ENCODE assay signal across 1 cellular context in genomic region chr10:110226926-110227641, GRCh38.
TF ChIP-seq lines count a peak whose summit lies in the region.

No MANE protein-coding gene starts in this region.

TF ChIP-seq in K562, 482 proteins besides CTCF, POLR2A, EP300 and RAD21 (continued from another document and continues in another):
- TF ChIP-seq GMEB1 (CRISPR knock-in tag; IDR thresholded peaks at IDR 0.05) = peak; percentile 54; the same call in 1 of the 2 replicates
- TF ChIP-seq ZNF592 (IDR thresholded peaks at IDR 0.05) = no peak
- no peak for TF ChIP-seq CBX2 (IDR thresholded peaks at IDR 0.05; ENCODE audit: insufficient read depth, low read length, poor library complexity, severe bottlenecking)
- TF ChIP-seq SRSF9 (IDR thresholded peaks at IDR 0.05; ENCODE audit: borderline replicate concordance, low read depth, low read length) = no peak
- no peak for TF ChIP-seq ESRRB (CRISPR knock-in tag; IDR thresholded peaks at IDR 0.05; ENCODE audit: borderline replicate concordance)
- no peak for TF ChIP-seq EWSR1 (IDR thresholded peaks at IDR 0.05; ENCODE audit: borderline replicate concordance, low read depth, partially characterized antibody)
- no peak for TF ChIP-seq EHMT2 (IDR thresholded peaks at IDR 0.05)
- peak; percentile 93 for TF ChIP-seq SAFB (IDR thresholded peaks at IDR 0.05; ENCODE audit: borderline replicate concordance, low read depth, low read length)
- no peak for TF ChIP-seq PHB2 (IDR thresholded peaks at IDR 0.05; ENCODE audit: low read depth)
- TF ChIP-seq ZNF76 (CRISPR knock-in tag; IDR thresholded peaks at IDR 0.05; ENCODE audit: borderline replicate concordance) = no peak
- peak; percentile 59 to 85 for TF ChIP-seq MNT (conservative IDR thresholded peaks at IDR 0.05)
- no peak for TF ChIP-seq E2F8 (IDR thresholded peaks at IDR 0.05; ENCODE audit: low read depth, partially characterized antibody)
- TF ChIP-seq MAX (CRISPR knock-in tag; IDR thresholded peaks at IDR 0.05) = peak; percentile 78
- peak; percentile 64 to 68 for TF ChIP-seq NRF1 (conservative IDR thresholded peaks at IDR 0.05 in 1 of 2, IDR thresholded peaks at IDR 0.05 in 1 of 2)
- TF ChIP-seq NKRF (IDR thresholded peaks at IDR 0.05; ENCODE audit: borderline replicate concordance) = peak; percentile 69
- no peak for TF ChIP-seq ZFP1 (CRISPR knock-in tag; IDR thresholded peaks at IDR 0.05)
- no peak for TF ChIP-seq BCOR (IDR thresholded peaks at IDR 0.05)
- TF ChIP-seq SNIP1 (IDR thresholded peaks at IDR 0.05; ENCODE audit: low read depth) = no peak
- no peak for TF ChIP-seq FOXJ3 (CRISPR knock-in tag; IDR thresholded peaks at IDR 0.05)
- no peak for TF ChIP-seq ZNF436 (CRISPR knock-in tag; IDR thresholded peaks at IDR 0.05)
- TF ChIP-seq STAG1 (CRISPR knock-in tag; IDR thresholded peaks at IDR 0.05; ENCODE audit: borderline replicate concordance) = no peak
- TF ChIP-seq ZNF785 (CRISPR knock-in tag; IDR thresholded peaks at IDR 0.05) = no peak
- TF ChIP-seq DLX4 (CRISPR knock-in tag; IDR thresholded peaks at IDR 0.05) = no peak
- TF ChIP-seq FOXK1 (CRISPR knock-in tag; IDR thresholded peaks at IDR 0.05; ENCODE audit: borderline replicate concordance) = no peak
- TF ChIP-seq FOXP1 (CRISPR knock-in tag; IDR thresholded peaks at IDR 0.05) = no peak
- TF ChIP-seq ZBED1 (IDR thresholded peaks at IDR 0.05) = no peak
- TF ChIP-seq MED1 (CRISPR knock-in tag; IDR thresholded peaks at IDR 0.05; ENCODE audit: borderline replicate concordance) = no peak
- no peak for TF ChIP-seq SAFB2 (IDR thresholded peaks at IDR 0.05; ENCODE audit: borderline replicate concordance, low read depth, low read length, severe bottlenecking)
- TF ChIP-seq EGR1 (conservative IDR thresholded peaks at IDR 0.05) = peak; percentile 62
- no peak for TF ChIP-seq HDAC6 (IDR thresholded peaks at IDR 0.05; ENCODE audit: low read depth, low read length)
- peak; percentile 61 to 65 for TF ChIP-seq MAZ (CRISPR knock-in tag; conservative IDR thresholded peaks at IDR 0.05 in 1 of 2, IDR thresholded peaks at IDR 0.05 in 1 of 2)
- TF ChIP-seq ETS2 (tag; IDR thresholded peaks at IDR 0.05; ENCODE audit: borderline replicate concordance, poor library complexity, severe bottlenecking) = no peak
- TF ChIP-seq U2AF2 (optimal IDR thresholded peaks at IDR 0.05; ENCODE audit: low read depth, low read length) = no peak
- 0 out of 4 replicates have a peak, but pooled peaks of 1 of the 2 experiments have one; percentile 36 for TF ChIP-seq TEAD1 (CRISPR knock-in tag; IDR thresholded peaks at IDR 0.05)
- TF ChIP-seq SP1 (CRISPR knock-in tag; IDR thresholded peaks at IDR 0.05) = peak; percentile 81
- no peak for TF ChIP-seq MYBL2 (IDR thresholded peaks at IDR 0.05; ENCODE audit: low read depth)
- TF ChIP-seq MYBL2 (CRISPR knock-in tag; IDR thresholded peaks at IDR 0.05; ENCODE audit: borderline replicate concordance) = no peak
- no peak for TF ChIP-seq DIDO1 (tag; IDR thresholded peaks at IDR 0.05; ENCODE audit: low read depth)
- no peak for TF ChIP-seq KHSRP (IDR thresholded peaks at IDR 0.05)
- TF ChIP-seq GTF3C2 (IDR thresholded peaks at IDR 0.05; ENCODE audit: borderline replicate concordance, extremely low read depth, insufficient read length) = no peak
- TF ChIP-seq SFPQ (IDR thresholded peaks at IDR 0.05; ENCODE audit: low read depth, low read length) = no peak
- peak; percentile 52 for TF ChIP-seq ARID1B (IDR thresholded peaks at IDR 0.05)
- TF ChIP-seq E2F6 (IDR thresholded peaks at IDR 0.05; ENCODE audit: borderline replicate concordance in 1 of 2, extremely low read depth in 1 of 2, insufficient read depth in 1 of 2, insufficient read length in 1 of 2, low read depth in 1 of 2, low read length in 1 of 2, poor library complexity in 1 of 2, severe bottlenecking in 1 of 2) = peak in 1 of 2 experiments; percentile 53
- TF ChIP-seq OTX1 (CRISPR knock-in tag; IDR thresholded peaks at IDR 0.05) = peak; percentile 57; the same call in 1 of the 2 replicates
- peak; percentile 72; the same call in 1 of the 2 replicates for TF ChIP-seq ZBTB7A (IDR thresholded peaks at IDR 0.05; ENCODE audit: borderline replicate concordance, control insufficient read depth, low read depth, low read length)
- no peak for TF ChIP-seq ERF (CRISPR knock-in tag; IDR thresholded peaks at IDR 0.05)
- TF ChIP-seq ZNF431 (CRISPR knock-in tag; IDR thresholded peaks at IDR 0.05) = no peak
